22 cellular contexts compared by ENCODE assay signal in genomic region chr13:107832521-107833095, GRCh38.
DNase-seq lines count a peak whose midpoint lies in the region; ATAC-seq, FAIRE-seq and TF ChIP-seq lines count a peak whose summit lies in the region.
"Had no signal": no experiment of that assay in that cellular context is flagged by ENCODE, and none has a peak within 500 bp of the region (broad histone marks: within the 10 kb centered on the region; RNA-seq: fewer than 3 reads in every experiment).

No MANE protein-coding gene starts in this region.

- H4K91ac ChIP-seq in H9 (ENCODE audit: insufficient read length, low read depth, low read length) (no peak overlapping the region), mesenchymal stem cell (ENCODE audit: low read length) (no peak overlapping the region)

- H3K18ac ChIP-seq in H9 (ENCODE audit: insufficient read length, low read depth, low read length) (no peak overlapping the region), mesenchymal stem cell (ENCODE audit: low read depth in 1 of 2, low read length in 2 of 2) (no peak overlapping the region)

- H3K56ac ChIP-seq in H9 (ENCODE audit: insufficient read length, low read depth, low read length): no peak overlapping the region

- H3K4me3 Mint-ChIP-seq in H9: no peak overlapping the region

- WGBS in H9 (ENCODE audit: extremely low coverage, insufficient read length, low lambda C conversion rate): no CpG with 5 or more reads among the region's 10 CpGs
- WGBS in ectodermal cell, 2 experiments: 76 to 78% methylated on average over 10 of the region's 10 CpGs
- 79% methylated on average over 10 of the region's 10 CpGs for WGBS in mesenchymal stem cell

- H3K4ac ChIP-seq in H9 (ENCODE audit: low read depth, low read length) (no peak overlapping the region), mesenchymal stem cell (ENCODE audit: low read depth in 1 of 2, low read length in 2 of 2) (no peak overlapping the region)

- H4K5ac ChIP-seq in H9 (ENCODE audit: insufficient read length, low read depth, low read length): no peak overlapping the region

- ATAC-seq in HG03378 (IDR thresholded peaks at IDR 0.05; ENCODE audit: unreplicated experiment): no peak
- no peak for ATAC-seq in HG03521 (IDR thresholded peaks at IDR 0.05; ENCODE audit: unreplicated experiment)
- ATAC-seq: A549 had no signal

- H3K36me3 Mint-ChIP-seq in H9 (ENCODE audit: insufficient read depth in 1 of 3, low read depth in 3 of 3): no peaks in the 10 kb centered on the region

- H2AFZ ChIP-seq in H9 (ENCODE audit: low read length) (no peak overlapping the region), mesenchymal stem cell (ENCODE audit: low read depth, low read length) (no peak overlapping the region)

- H3T11ph ChIP-seq in H9 (ENCODE audit: low read length): no peak overlapping the region

- TF ChIP-seq CTCF in H9 (conservative IDR thresholded peaks at IDR 0.05): no peak
- no peak for TF ChIP-seq CTCF in kidney (IDR thresholded peaks at IDR 0.05; ENCODE audit: borderline replicate concordance, extremely low read depth, insufficient read depth)

- H3K36me3 ChIP-seq in ectodermal cell (ENCODE audit: control insufficient read depth, insufficient read depth, low read length) (no peaks in the 10 kb centered on the region), mesenchymal stem cell (ENCODE audit: control insufficient read depth in 1 of 2, insufficient read depth in 2 of 2, low read depth in 1 of 2, low read length in 2 of 2) (no peaks in the 10 kb centered on the region), kidney (ENCODE audit: control insufficient read depth in 1 of 2, insufficient read depth in 2 of 2, low read length in 2 of 2) (no peaks in the 10 kb centered on the region)
- H3K36me3 ChIP-seq: Peyer's patch had no signal

- H3K4me2 ChIP-seq in H9 (ENCODE audit: insufficient read depth, insufficient read length, low read length) (no peak overlapping the region), mesenchymal stem cell (ENCODE audit: low read length, poor library complexity, severe bottlenecking) (no peak overlapping the region)
- H3K4me2 ChIP-seq: A549, KMS-11 had no signal

- H3K27ac Mint-ChIP-seq in H9: peak overlapping the region; percentile 4 to 36 (median 9); a peak in 6 of 7 replicates

- no peak overlapping the region for H3K4me3 ChIP-seq in ectodermal cell (ENCODE audit: insufficient read depth, low read depth, low read length)
- H3K4me3 ChIP-seq in mesenchymal stem cell (ENCODE audit: insufficient read depth in 1 of 2, low read depth in 1 of 2, low read length in 2 of 2): no peak overlapping the region
- H3K4me3 ChIP-seq in kidney (ENCODE audit: low read length in 2 of 2): no peak overlapping the region
- H3K4me3 ChIP-seq: A549, Peyer's patch had no signal

- intact Hi-C loops in kidney (cut with DNase I): no loop called here

- H3K4me1 ChIP-seq in H9 (ENCODE audit: insufficient read depth, low read length) (peaks cover 2% of the 10 kb centered on the region; the same call in 1 of the 2 replicates), ectodermal cell (ENCODE audit: control insufficient read depth, insufficient read depth, low read length) (peaks cover 11% of the 10 kb centered on the region), mesenchymal stem cell (ENCODE audit: control insufficient read depth, insufficient read depth, low read depth, low read length) (peaks cover 2% of the 10 kb centered on the region), kidney (ENCODE audit: control insufficient read depth in 1 of 2, insufficient read depth in 1 of 2, low read depth in 1 of 2, low read length in 2 of 2) (no peaks in the 10 kb centered on the region)
- H3K4me1 ChIP-seq: A549, Peyer's patch had no signal

- H3K4me1 Mint-ChIP-seq in H9: peaks cover 24 to 28% of the 10 kb centered on the region in 2 experiments

- no peaks in the 10 kb centered on the region for H4K20me1 ChIP-seq in H9 (ENCODE audit: control insufficient read depth, insufficient read depth, insufficient read length)

- no peak overlapping the region for H3K27ac ChIP-seq in H9 (ENCODE audit: insufficient read length, low read depth, low read length)
- H3K27ac ChIP-seq in ectodermal cell (ENCODE audit: insufficient read depth, low read depth, low read length, poor library complexity, severe bottlenecking): peak overlapping the region; percentile 21
- H3K27ac ChIP-seq in mesenchymal stem cell (ENCODE audit: low read length, poor library complexity, severe bottlenecking): no peak overlapping the region
- H3K27ac ChIP-seq in kidney (ENCODE audit: low read depth in 2 of 2, low read length in 2 of 2): no peak overlapping the region
- H3K27ac ChIP-seq: A549, KMS-11, Peyer's patch had no signal

- no peaks in the 10 kb centered on the region for H3K27me3 Mint-ChIP-seq in H9 (ENCODE audit: low read depth)

- no peaks in the 10 kb centered on the region for H3K9me3 ChIP-seq in H9 (ENCODE audit: control insufficient read depth, low read depth, low read length)
- no peaks in the 10 kb centered on the region for H3K9me3 ChIP-seq in ectodermal cell (ENCODE audit: control insufficient read depth, low read length)
- no peaks in the 10 kb centered on the region for H3K9me3 ChIP-seq in mesenchymal stem cell (ENCODE audit: control insufficient read depth, low read length)
- H3K9me3 ChIP-seq in kidney (ENCODE audit: control insufficient read depth in 1 of 2, low read length in 2 of 2): no peaks in the 10 kb centered on the region
- H3K9me3 ChIP-seq: A549, BE2C, Peyer's patch had no signal

- no peaks in the 10 kb centered on the region for H3K9me3 Mint-ChIP-seq in H9

- H2BK5ac ChIP-seq in H9 (ENCODE audit: insufficient read length, low read length): no peak overlapping the region
- no peak overlapping the region for H2BK5ac ChIP-seq in mesenchymal stem cell (ENCODE audit: low read depth, low read length, poor library complexity, severe bottlenecking)

- no peak overlapping the region for H2BK20ac ChIP-seq in H9 (ENCODE audit: low read depth, low read length, poor library complexity, severe bottlenecking)

- no peak for DNase-seq in H9
- peak; percentile 41 for DNase-seq in NCI-H510A treated with DMSO at 0.1 percent for 48 hours (lab: John Stamatoyannopoulos, UW)
- DNase-seq in mesenchymal stem cell: no peak
- no peak for DNase-seq in kidney
- no peak for DNase-seq in activated CD4-positive, alpha-beta T cell treated with anti-CD3 and anti-CD28 coated beads for 4 hours
- DNase-seq: BE2C, EL, GF-D8, H7, NCI-H1105 treated with DMSO at 0.1 percent for 48 hours, NCI-H1694 treated with DMSO at 0.1 percent for 48 hours, NCI-H2081 treated with DMSO at 0.1 percent for 48 hours, NCI-H226, NCI-H524 treated with DMSO at 0.1 percent for 48 hours, Peyer's patch had no signal

- H3K9ac ChIP-seq in H9 (ENCODE audit: extremely low read depth, insufficient read length, low read length) (no peak overlapping the region), mesenchymal stem cell (ENCODE audit: low read length) (no peak overlapping the region), kidney (ENCODE audit: low read length in 2 of 2) (no peak overlapping the region)
- H3K9ac ChIP-seq: KMS-11 had no signal

- no peak overlapping the region for H2BK12ac ChIP-seq in H9 (ENCODE audit: insufficient read length, low read depth, low read length)
- H2BK12ac ChIP-seq in mesenchymal stem cell (ENCODE audit: low read length in 2 of 2): no peak overlapping the region

- FAIRE-seq in kidney (lab: Jason Lieb, UNC): no peak
- FAIRE-seq: A549, GM19239, HTR-8/SVneo had no signal

- no peak overlapping the region for H2BK120ac ChIP-seq in H9 (ENCODE audit: low read depth, low read length, poor library complexity, severe bottlenecking)
- H2BK120ac ChIP-seq in mesenchymal stem cell (ENCODE audit: low read depth, low read length): no peak overlapping the region

- no peak overlapping the region for H3K23ac ChIP-seq in H9 (ENCODE audit: insufficient read length, low read depth, low read length)
- no peak overlapping the region for H3K23ac ChIP-seq in mesenchymal stem cell (ENCODE audit: low read length in 2 of 2)

- H2AK5ac ChIP-seq in H9 (ENCODE audit: insufficient read length, low read length): no peak overlapping the region
- H2AK5ac ChIP-seq in mesenchymal stem cell (ENCODE audit: low read length, severe bottlenecking): peak overlapping the region; percentile 22

- H3K79me1 ChIP-seq in H9 (ENCODE audit: insufficient read depth, low read depth, low read length, poor library complexity, severe bottlenecking) (no peaks in the 10 kb centered on the region), mesenchymal stem cell (replicated peaks; ENCODE audit: low read length, poor library complexity, severe bottlenecking) (peaks cover 11% of the 10 kb centered on the region)

- H2BK15ac ChIP-seq in H9 (ENCODE audit: low read depth, low read length): no peak overlapping the region
- no peak overlapping the region for H2BK15ac ChIP-seq in mesenchymal stem cell (ENCODE audit: low read depth, poor library complexity, severe bottlenecking)

- H4K8ac ChIP-seq in H9 (replicated peaks; ENCODE audit: insufficient read length, low read depth, low read length): no peak overlapping the region
- no peak overlapping the region for H4K8ac ChIP-seq in mesenchymal stem cell (ENCODE audit: low read length)

- no peaks in the 10 kb centered on the region for H3K27me3 ChIP-seq in H9 (ENCODE audit: insufficient read depth, low read length)
- no peaks in the 10 kb centered on the region for H3K27me3 ChIP-seq in ectodermal cell (ENCODE audit: control insufficient read depth, insufficient read depth, low read length, poor library complexity, severe bottlenecking)
- no peaks in the 10 kb centered on the region for H3K27me3 ChIP-seq in mesenchymal stem cell (ENCODE audit: control insufficient read depth in 1 of 2, insufficient read depth in 1 of 2, low read length in 2 of 2)
- H3K27me3 ChIP-seq: BE2C, Peyer's patch had no signal

- peaks cover 2% of the 10 kb centered on the region; the same call in 1 of the 2 replicates for H3K79me2 ChIP-seq in H9 (ENCODE audit: insufficient read depth, low read length)

- no peaks in the 10 kb centered on the region for H3K23me2 ChIP-seq in H9 (ENCODE audit: insufficient read length, low read depth, low read length, poor library complexity, severe bottlenecking)

- H3K14ac ChIP-seq in H9 (ENCODE audit: insufficient read depth, low read length) (no peak overlapping the region), mesenchymal stem cell (ENCODE audit: low read length in 2 of 2) (no peak overlapping the region)
